ENCODE assay signal across 8 cellular contexts in genomic region chr20:52987295-52987694, GRCh38. TPM values are rescaled to one million over a fixed set of nuclear protein-coding genes. Genes with fewer than 3 reads are reported as not detected.
"Had no signal": no experiment of that assay in that cellular context is flagged by ENCODE, and none has a peak within 500 bp of the region (broad histone marks: within the 10 kb centered on the region; RNA-seq: fewer than 3 reads in every experiment).

No MANE protein-coding gene starts in this region.

- DNase-seq: H9, HCEC 1CT, HFFc6 had no signal

- H3K9me3 Mint-ChIP-seq: GM23338, H9, IgD-negative memory B cell had no signal

- H3K27ac Mint-ChIP-seq: GM23338, H9, HFFc6 had no signal

- H3K36me3 Mint-ChIP-seq: IgD-negative memory B cell had no signal

- H3K4me3 Mint-ChIP-seq: GM23338, H9, HFFc6 had no signal

- H3K4me3 ChIP-seq: GM23338 had no signal

- H3K27me3 Mint-ChIP-seq: IgD-negative memory B cell had no signal

- H3K27ac ChIP-seq: HL-60 had no signal

- ATAC-seq: GM23338, HepG2 had no signal

RNA-seq across cellular contexts. Expression of gene TSHZ2, which starts 15.1 kb away (rescaled TPM):
- total RNA-seq: HepG2, HFFc6, HT1080 had no signal
